Comparison of ENCODE assay signal across 8 cellular contexts in genomic region chr3:13548696-13549512, GRCh38. TPM values are rescaled to one million over a fixed set of nuclear protein-coding genes. Genes with fewer than 3 reads are reported as not detected.
DNase-seq lines count a peak whose midpoint lies in the region; ATAC-seq and TF ChIP-seq lines count a peak whose summit lies in the region.

FBLN2 (plus strand) TSS chr3:13549125; CDS start chr3:13570356, 21,231 bp downstream.

- no peak for TF ChIP-seq CTCF in retinal pigment epithelial cell (conservative IDR thresholded peaks at IDR 0.05; ENCODE audit: low read depth, low read length)
- TF ChIP-seq CTCF in GM13976 (IDR thresholded peaks at IDR 0.05; ENCODE audit: borderline replicate concordance, control extremely low read depth, extremely low read depth, insufficient read depth, missing control alignments) = no peak

- intact Hi-C loops in left cardiac atrium (cut with DNase I) = no loop called here

- in situ Hi-C loops in GM13976 (cut with MboI; ENCODE audit: low sequenced_read_pairs, unreplicated experiment) = no loop called here

- peak; percentile 18 for DNase-seq in NOMO-1 treated with DMSO at 0.1 percent for 48 hours (lab: John Stamatoyannopoulos, UW; ENCODE audit: unreplicated experiment)
- no peak for DNase-seq in NOMO-1 treated with dmso at 0.1 percent for 144 hours (lab: John Stamatoyannopoulos, UW; ENCODE audit: unreplicated experiment)
- DNase-seq in activated naive CD4-positive, alpha-beta T cell treated with anti-CD3 and anti-CD28 coated beads, Interleukin-2, amount 50 U/mL, for 16 hours = peak; percentile 22
- peak; percentile 74 for DNase-seq in left cardiac atrium
- DNase-seq in retinal pigment epithelial cell (ENCODE audit: low read depth) = no peak
- no peak for DNase-seq in GM13976 (ENCODE audit: low spot score)

- ATAC-seq in left cardiac atrium = peak; percentile 79 to 90
- ATAC-seq in GM19397 (IDR thresholded peaks at IDR 0.05; ENCODE audit: unreplicated experiment) = no peak
- ATAC-seq in HG02870 (IDR thresholded peaks at IDR 0.05; ENCODE audit: unreplicated experiment) = no peak

- H3K4me3 ChIP-seq in retinal pigment epithelial cell (ENCODE audit: low read length) = peak within 1 kb of the TSS; percentile 34

RNA-seq across cellular contexts. Expression of gene FBLN2, which starts in this region (rescaled TPM):
- 100 to 1,000 TPM; 178 to 256 TPM for total RNA-seq in left cardiac atrium

Comparison
In these comparisons a context has a peak if more than half of its experiments do, and no peak if none do; other contexts are left out.
1. DNase-seq: peak in NOMO-1 treated with DMSO at 0.1 percent for 48 hours (single experiment), activated naive CD4-positive, alpha-beta T cell treated with anti-CD3 and anti-CD28 coated beads, Interleukin-2, amount 50 U/mL, for 16 hours (single experiment) and left cardiac atrium (single experiment); none in NOMO-1 treated with dmso at 0.1 percent for 144 hours (single experiment), retinal pigment epithelial cell (single experiment) and GM13976 (single experiment).
2. ATAC-seq: peak in left cardiac atrium (2 of 2); none in GM19397 (single experiment) and HG02870 (single experiment).